ENCODE assay signal across 27 cellular contexts in the genomic region with DNA sequence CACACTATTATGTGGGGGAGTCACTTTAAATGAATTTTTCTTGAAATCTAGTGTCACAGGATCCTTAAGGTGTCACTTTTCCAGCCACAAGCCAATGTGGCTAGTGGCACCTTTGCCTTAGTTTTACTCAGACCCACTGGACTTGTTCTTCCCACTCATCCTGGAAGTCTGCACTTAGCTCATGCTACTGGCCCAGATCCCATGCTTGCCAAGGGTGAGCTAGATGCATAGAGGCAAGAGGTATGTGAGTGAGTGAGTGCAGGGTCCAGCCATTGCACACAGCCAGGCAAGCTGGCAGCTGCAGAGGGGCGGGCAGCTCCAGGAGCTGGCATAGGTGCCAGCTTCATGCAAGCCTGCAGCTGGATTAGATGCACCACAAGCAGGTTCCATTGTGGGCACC.
"Had no signal": no experiment of that assay in that cellular context is flagged by ENCODE, and none has a peak within 500 bp of the region (broad histone marks: within the 10 kb centered on the region; RNA-seq: fewer than 3 reads in every experiment).

No MANE protein-coding gene starts in this region.

- H3K9ac ChIP-seq: neural progenitor cell had no signal

- ATAC-seq: heart left ventricle; left colon; left lung; lower lobe of right lung; natural killer cell; sciatic nerve; stimulated activated memory B cell treated with anti-CD40 and anti-IgM and Interleukin-4, amounts not matched to agents 10 μg/mL and 1 μg/mL and 100 μg/mL, for 72 hours; stimulated activated naive CD8-positive, alpha-beta T cell treated with anti-CD3 and anti-CD28 coated beads, Interleukin-15, amount 100 ng/mL, for 72 hours had no signal

- H3K4me2 ChIP-seq: neural progenitor cell had no signal

- H3K9me3 ChIP-seq: lower lobe of right lung had no signal

- H3K36me3 ChIP-seq: heart left ventricle, left lung, lower lobe of right lung, neural progenitor cell, ovary, right atrium auricular region, tibial nerve had no signal

- H2AFZ ChIP-seq: neural progenitor cell had no signal

- DNase-seq: heart left ventricle; hypothalamus; immature natural killer cell; kidney; left colon; left lung; lower lobe of right lung; mammary epithelial cell; mesendoderm; naive B cell; natural killer cell; nephron progenitor cell; ovary; stimulated activated CD4-positive, alpha-beta T cell treated with anti-CD3 and anti-CD28 coated beads, Interleukin-12 subunit alpha, Interleukin-12 subunit beta, amount 100 ng/mL, for 4 hours; stimulated activated CD4-positive, alpha-beta T cell treated with anti-CD3 and anti-CD28 coated beads, Interleukin-15, amount 100 ng/mL, for 24 hours; stimulated activated CD4-positive, alpha-beta T cell treated with anti-CD3 and anti-CD28 coated beads, Interleukin-2, amount 100 ng/mL, for 24 hours; stimulated activated CD4-positive, alpha-beta T cell treated with anti-CD3 and anti-CD28 coated beads, Interleukin-4, amount 100 ng/mL, for 1 hour; stimulated activated naive CD4-positive, alpha-beta T cell treated with Interleukin-2 at 50 U/mL for 16 hours; stimulated activated naive CD8-positive, alpha-beta T cell treated with anti-CD3 and anti-CD28 coated beads, Interleukin-15, amount 100 ng/mL, for 72 hours; substantia nigra had no signal

- H3K4me1 ChIP-seq: heart left ventricle, left lung, lower lobe of right lung, neural progenitor cell, right atrium auricular region, tibial nerve had no signal

- H3K27me3 ChIP-seq: heart left ventricle, left lung, neural progenitor cell, ovary, right atrium auricular region, tibial nerve had no signal

- H3K27ac ChIP-seq: heart left ventricle, left lung, lower lobe of right lung, neural progenitor cell, ovary, right atrium auricular region, skin epidermis, tibial nerve had no signal

- FAIRE-seq: islet of Langerhans, kidney had no signal

- H3K4me3 ChIP-seq: heart left ventricle, left lung, lower lobe of right lung, neural progenitor cell, ovary, right atrium auricular region, skin epidermis, tibial nerve had no signal
